ENCODE assay signal across 8 cellular contexts in genomic region chr14:49619730-49620129, GRCh38. TPM values are rescaled to one million over a fixed set of nuclear protein-coding genes. Genes with fewer than 3 reads are reported as not detected.
DNase-seq lines count a peak whose midpoint lies in the region; ATAC-seq and TF ChIP-seq lines count a peak whose summit lies in the region.

No MANE protein-coding gene starts in this region.

- H3K36me3 ChIP-seq in liver (ENCODE audit: control insufficient read depth in 4 of 4, insufficient read depth in 3 of 4, low read depth in 1 of 4, low read length in 3 of 4), result peaks cover 0 to 11% (median 5%) of the 10 kb centered on the region in 4 donors
- peaks cover 18 to 31% (median 19%) of the 10 kb centered on the region in 3 donors for H3K36me3 ChIP-seq in tibial artery

- peak overlapping the region; percentile 99 for H3K4me3 Mint-ChIP-seq in activated T-cell treated with anti-CD3 and anti-CD28 coated beads, Interleukin-2, amount 50 U/mL, for 24 hours

- H3K4me1 Mint-ChIP-seq in activated T-cell treated with anti-CD3 and anti-CD28 coated beads, Interleukin-2, amount 50 U/mL, for 24 hours (ENCODE audit: low read depth), result peaks cover 62% of the 10 kb centered on the region

- H3K36me3 Mint-ChIP-seq in activated T-cell treated with anti-CD3 and anti-CD28 coated beads, Interleukin-2, amount 50 U/mL, for 24 hours (ENCODE audit: low read depth), result peaks cover 94% of the 10 kb centered on the region

- intact Hi-C loops in tibial artery (cut with DNase I; ENCODE audit: low total_unique reads), result no loop called here

- H3K9me3 Mint-ChIP-seq in activated T-cell treated with anti-CD3 and anti-CD28 coated beads, Interleukin-2, amount 50 U/mL, for 24 hours, result no peaks in the 10 kb centered on the region

- no peak for ATAC-seq in GM18868 (IDR thresholded peaks at IDR 0.05; ENCODE audit: unreplicated experiment)
- no peak for ATAC-seq in HG03521 (IDR thresholded peaks at IDR 0.05; ENCODE audit: unreplicated experiment)
- no peak for ATAC-seq in HG03442 (IDR thresholded peaks at IDR 0.05; ENCODE audit: unreplicated experiment)

- no peaks in the 10 kb centered on the region for H3K9me3 ChIP-seq in liver (ENCODE audit: control insufficient read depth in 4 of 4, low read length in 3 of 4)
- H3K9me3 ChIP-seq in tibial artery, result no peaks in the 10 kb centered on the region

- H3K27ac Mint-ChIP-seq in activated T-cell treated with anti-CD3 and anti-CD28 coated beads, Interleukin-2, amount 50 U/mL, for 24 hours, result peak overlapping the region; percentile 99

- H3K27ac ChIP-seq in angular gyrus (ENCODE audit: low read depth, low read length) (peak overlapping the region; percentile 85), liver (ENCODE audit: low read depth in 1 of 2, low read length in 2 of 2) (peak overlapping the region; percentile 93 to 96), tibial artery (peak overlapping the region; percentile 90 to 95)

- no peaks in the 10 kb centered on the region for H3K27me3 Mint-ChIP-seq in activated T-cell treated with anti-CD3 and anti-CD28 coated beads, Interleukin-2, amount 50 U/mL, for 24 hours

- WGBS in liver, result 1% methylated on average over 11 of the region's 11 CpGs

- no peak for DNase-seq in activated T-cell treated with anti-CD3 and anti-CD28 coated beads, Interleukin-2, amount 50 U/mL, for 24 hours
- DNase-seq in activated T-cell treated with anti-CD3 and anti-CD28 coated beads for 4 hours, result no peak
- no peak for DNase-seq in tibial artery

- H3K4me3 ChIP-seq in liver (ENCODE audit: low read depth in 1 of 3, low read length in 3 of 3) (peak overlapping the region; percentile 80 to 92 (median 88)), tibial artery (peak overlapping the region; percentile 83 to 98)

- no peaks in the 10 kb centered on the region for H3K27me3 ChIP-seq in liver (ENCODE audit: control insufficient read depth in 4 of 4, insufficient read depth in 4 of 4, low read length in 3 of 4)
- H3K27me3 ChIP-seq in tibial artery, result no peaks in the 10 kb centered on the region

- H3K4me1 ChIP-seq in liver (ENCODE audit: control insufficient read depth in 4 of 4, insufficient read depth in 4 of 4, low read length in 3 of 4), result peaks cover 0 to 44% (median 22%) of the 10 kb centered on the region in 4 donors
- peaks cover 0 to 50% (median 22%) of the 10 kb centered on the region in 4 donors for H3K4me1 ChIP-seq in tibial artery

- no peak for TF ChIP-seq RAD21 in liver (IDR thresholded peaks at IDR 0.05)

- TF ChIP-seq CTCF in liver (IDR thresholded peaks at IDR 0.05; ENCODE audit: low read depth, low read length, missing input control) (no peak), tibial artery (IDR thresholded peaks at IDR 0.05) (no peak)

- peak overlapping the region; percentile 88 to 93 for H3K9ac ChIP-seq in liver (ENCODE audit: low read depth in 1 of 2, low read length in 2 of 2)

TF ChIP-seq in liver, 16 proteins besides CTCF, POLR2A, EP300 and RAD21:
- TF ChIP-seq GABPA (IDR thresholded peaks at IDR 0.05 in 1 of 2, conservative IDR thresholded peaks at IDR 0.05 in 1 of 2), result no peak
- TF ChIP-seq RXRA (IDR thresholded peaks at IDR 0.05), result peak in 1 of 2 donors; percentile 6
- TF ChIP-seq ZBTB33 (IDR thresholded peaks at IDR 0.05), result no peak
- TF ChIP-seq HNF4A (conservative IDR thresholded peaks at IDR 0.05), result no peak

RNA-seq across cellular contexts. Expression of gene RPL36AL, which starts 0.7 kb away (rescaled TPM):
- 100 to 1,000 TPM; 110 to 115 TPM for total RNA-seq in liver
- 100 to 1,000 TPM; 181 to 268 TPM for polyA plus RNA-seq in liver

RNA-seq across cellular contexts. Expression of gene MGAT2, which starts 0.9 kb away (rescaled TPM):
- total RNA-seq in liver, result 10 to 100 TPM; 31.5 to 44.0 TPM
- 10 to 100 TPM; 10.5 to 26.0 TPM for polyA plus RNA-seq in liver

RNA-seq across cellular contexts. Expression of gene DNAAF2, which starts 15.3 kb away (rescaled TPM):
- 1 to 10 TPM; 4.6 to 8.2 TPM for total RNA-seq in liver
- 1 to 10 TPM; 4.2 to 6.1 TPM for polyA plus RNA-seq in liver

RNA-seq across cellular contexts. Expression of gene LRR1, which starts 21.0 kb away (rescaled TPM):
- total RNA-seq in liver, result 10 to 100 TPM in 1 of 2 donors, 1 to 10 TPM in 1; 3.8 to 23.2 TPM
- 1 to 10 TPM; 3.7 to 4.4 TPM for polyA plus RNA-seq in liver

RNA-seq across cellular contexts. Expression of gene RPS29, which starts 33.5 kb away (rescaled TPM):
- 1,000 to 10,000 TPM in 1 of 2 donors, 100 to 1,000 TPM in 1; 606 to 1,739 TPM for total RNA-seq in liver
- polyA plus RNA-seq in liver, result 1,000 to 10,000 TPM in 1 of 2 donors, 100 to 1,000 TPM in 1; 584 to 1,071 TPM
